ENCODE assay signal across 1 cellular context in genomic region chr16:4350787-4351659, GRCh38.
A peak's percentile ranks its signal among the peaks of the same experiment; 100 is the strongest.
TF ChIP-seq lines count a peak whose summit lies in the region.

TSS of gene PAM16 (minus strand) at chr16:4351321. CDS start at chr16:4351234, 87 bp downstream.

TF ChIP-seq in HepG2, 621 proteins besides CTCF, POLR2A, EP300 and RAD21 (continued from another document and continues in another):
- TF ChIP-seq ISL2 (CRISPR knock-in tag; IDR thresholded peaks at IDR 0.05) (no peak; the same call in 1 of the 2 replicates), ATF2 (CRISPR knock-in tag; IDR thresholded peaks at IDR 0.05) (no peak; the same call in 1 of the 2 replicates), SOX5 (CRISPR knock-in tag; IDR thresholded peaks at IDR 0.05; ENCODE audit: borderline replicate concordance) (no peak), ZNF720 (CRISPR knock-in tag; IDR thresholded peaks at IDR 0.05) (no peak), SIX4 (CRISPR knock-in tag; IDR thresholded peaks at IDR 0.05) (no peak), ZNF713 (CRISPR knock-in tag; IDR thresholded peaks at IDR 0.05) (no peak), ZNF768 (CRISPR knock-in tag; IDR thresholded peaks at IDR 0.05) (no peak), PBX3 (CRISPR knock-in tag; IDR thresholded peaks at IDR 0.05; ENCODE audit: borderline replicate concordance) (no peak; the same call in 1 of the 2 replicates), ZNF20 (CRISPR knock-in tag; IDR thresholded peaks at IDR 0.05) (no peak), ZUFSP (CRISPR knock-in tag; IDR thresholded peaks at IDR 0.05; ENCODE audit: borderline replicate concordance) (no peak), ZNF264 (CRISPR knock-in tag; IDR thresholded peaks at IDR 0.05) (no peak), ZNF562 (CRISPR knock-in tag; IDR thresholded peaks at IDR 0.05; ENCODE audit: borderline replicate concordance) (no peak), HIVEP1 (CRISPR knock-in tag; IDR thresholded peaks at IDR 0.05) (0 out of 2 replicates have a peak, but pooled peaks have one; percentile 3), SMAD1 (CRISPR knock-in tag; IDR thresholded peaks at IDR 0.05; ENCODE audit: borderline replicate concordance, low read depth) (no peak), MTF2 (CRISPR knock-in tag; IDR thresholded peaks at IDR 0.05; ENCODE audit: borderline replicate concordance) (peak; percentile 47; the same call in 1 of the 2 replicates), STAG1 (CRISPR knock-in tag; IDR thresholded peaks at IDR 0.05) (no peak), ZNF570 (CRISPR knock-in tag; IDR thresholded peaks at IDR 0.05; ENCODE audit: borderline replicate concordance) (no peak), ZNF660 (CRISPR knock-in tag; IDR thresholded peaks at IDR 0.05; ENCODE audit: borderline replicate concordance, low read depth) (no peak; the same call in 1 of the 2 replicates), ZSCAN25 (CRISPR knock-in tag; IDR thresholded peaks at IDR 0.05) (no peak), ZNF556 (CRISPR knock-in tag; IDR thresholded peaks at IDR 0.05; ENCODE audit: borderline replicate concordance) (no peak), CEBPZ (IDR thresholded peaks at IDR 0.05; ENCODE audit: low read length) (no peak), PAWR (CRISPR knock-in tag; IDR thresholded peaks at IDR 0.05; ENCODE audit: borderline replicate concordance) (no peak), MAX (IDR thresholded peaks at IDR 0.05) (peak; percentile 67), ZNF644 (CRISPR knock-in tag; IDR thresholded peaks at IDR 0.05; ENCODE audit: low read depth) (no peak), ZNF451 (CRISPR knock-in tag; IDR thresholded peaks at IDR 0.05) (peak; percentile 38; the same call in 1 of the 2 replicates), ZNF558 (CRISPR knock-in tag; IDR thresholded peaks at IDR 0.05; ENCODE audit: borderline replicate concordance) (no peak), NFE2 (CRISPR knock-in tag; IDR thresholded peaks at IDR 0.05) (no peak), NFRKB (IDR thresholded peaks at IDR 0.05) (no peak), RBM22 (optimal IDR thresholded peaks at IDR 0.05; ENCODE audit: low read length) (no peak), JARID2 (CRISPR knock-in tag; IDR thresholded peaks at IDR 0.05; ENCODE audit: insufficient replicate concordance) (no peak), RXRB (CRISPR knock-in tag; IDR thresholded peaks at IDR 0.05; ENCODE audit: borderline replicate concordance) (peak; percentile 39; the same call in 1 of the 2 replicates), MNT (IDR thresholded peaks at IDR 0.05) (peak; percentile 46; the same call in 1 of the 2 replicates), PRDM10 (CRISPR knock-in tag; IDR thresholded peaks at IDR 0.05; ENCODE audit: low read depth) (no peak), ZNF646 (CRISPR knock-in tag; IDR thresholded peaks at IDR 0.05) (no peak), ZNF543 (CRISPR knock-in tag; IDR thresholded peaks at IDR 0.05) (no peak)
